In the genomic region with DNA sequence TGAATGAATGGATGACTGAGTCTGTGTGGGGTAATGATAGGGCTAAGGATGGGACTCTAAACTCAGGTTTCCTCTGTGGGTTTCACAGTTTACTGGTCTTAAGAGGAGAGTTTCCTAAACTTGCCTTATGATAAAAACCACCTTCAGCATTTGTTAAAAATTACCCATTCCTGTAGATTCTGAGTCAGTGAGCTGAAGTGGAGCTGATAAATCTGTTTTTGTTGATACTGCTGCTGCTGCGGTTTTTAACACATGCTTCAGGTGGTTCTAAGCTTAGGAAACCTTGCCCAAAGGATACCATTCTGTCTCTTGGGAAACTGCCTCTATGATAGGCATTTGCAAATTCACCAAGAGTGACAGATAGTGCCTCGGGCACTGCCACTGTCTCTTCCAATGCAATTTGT, we compare ENCODE assay signal across 30 cellular contexts. TPM values are rescaled to one million over a fixed set of nuclear protein-coding genes. Genes with fewer than 3 reads are reported as not detected.
DNase-seq lines count a peak whose midpoint lies in the region; ATAC-seq lines count a peak whose summit lies in the region.
"Had no signal": no experiment of that assay in that cellular context is flagged by ENCODE, and none has a peak within 500 bp of the region (broad histone marks: within the 10 kb centered on the region; RNA-seq: fewer than 3 reads in every experiment).

No MANE protein-coding gene starts in this region.

- H3K4me3 Mint-ChIP-seq in stimulated activated memory B cell treated with anti-CD40 and anti-IgM and Interleukin-4, amounts not matched to agents 10 μg/mL and 1 μg/mL and 100 μg/mL, for 72 hours = no peak overlapping the region
- H3K4me3 Mint-ChIP-seq: activated CD4-positive, alpha-beta T cell treated with anti-CD3 and anti-CD28 coated beads, Interleukin-2, amount 10 ng/mL, durations not matched to agents 24 days and 14 days; H9; natural killer cell had no signal

- H3K4me1 Mint-ChIP-seq in stimulated activated memory B cell treated with anti-CD40 and anti-IgM and Interleukin-4, amounts not matched to agents 10 μg/mL and 1 μg/mL and 100 μg/mL, for 72 hours = no peaks in the 10 kb centered on the region
- H3K4me1 Mint-ChIP-seq: activated CD4-positive, alpha-beta T cell treated with anti-CD3 and anti-CD28 coated beads, Interleukin-2, amount 10 ng/mL, durations not matched to agents 24 days and 14 days; natural killer cell had no signal

- no peaks in the 10 kb centered on the region for H3K9me3 Mint-ChIP-seq in stimulated activated memory B cell treated with anti-CD40 and anti-IgM and Interleukin-4, amounts not matched to agents 10 μg/mL and 1 μg/mL and 100 μg/mL, for 72 hours
- H3K9me3 Mint-ChIP-seq: activated CD4-positive, alpha-beta T cell treated with anti-CD3 and anti-CD28 coated beads, Interleukin-2, amount 10 ng/mL, durations not matched to agents 24 days and 14 days; activated naive CD4-positive, alpha-beta T cell treated with anti-CD3 and anti-CD28 coated beads, Interleukin-2, amount 50 U/mL, for 72 hours; activated T-helper 2 cell treated with anti-CD3 and anti-CD28 coated beads, Interferon-gamma antibody, Interleukin-2, Interleukin-4, amounts not matched to agents 10 μg/mL and 5 μg/mL and 100 μg/mL, durations not matched to agents 14 hours and 24 hours and 36 hours; H9; natural killer cell had no signal

- peak; percentile 38 for DNase-seq in M059J (ENCODE audit: low read depth)
- no peak for DNase-seq in NCI-H2196 (lab: John Stamatoyannopoulos, UW; ENCODE audit: unreplicated experiment)
- DNase-seq in Ammon's horn (ENCODE audit: low spot score) = no peak
- DNase-seq in GDM1 (lab: John Stamatoyannopoulos, UW) = no peak
- DNase-seq: activated CD4-positive, alpha-beta T cell treated with anti-CD3 and anti-CD28 coated beads, Interleukin-2, amount 10 ng/mL, durations not matched to agents 24 days and 14 days; activated CD8-positive, alpha-beta memory T cell treated with anti-CD3 and anti-CD28 coated beads for 24 hours; activated T-cell treated with anti-CD3 and anti-CD28 coated beads for 4 hours; anterior cingulate cortex; C1 segment of cervical spinal cord; Calu3; DMS79; gastrocnemius medialis; H9; left cardiac atrium; mucosa of descending colon; natural killer cell; NCI-H1436; NCI-H2107; NCI-H748 treated with DMSO at 0.1 percent for 48 hours; nucleus accumbens; right lobe of liver; SJCRH30; thyroid gland; WERI-Rb-1 had no signal

- ATAC-seq in GM18868 (IDR thresholded peaks at IDR 0.05; ENCODE audit: unreplicated experiment) (peak; percentile 43), HG02981 (IDR thresholded peaks at IDR 0.05; ENCODE audit: unreplicated experiment) (peak; percentile 64)
- ATAC-seq in stimulated activated memory B cell treated with anti-CD40 and anti-IgM and Interleukin-4, amounts not matched to agents 10 μg/mL and 1 μg/mL and 100 μg/mL, for 72 hours = peak; percentile 9
- ATAC-seq: activated naive CD4-positive, alpha-beta T cell treated with anti-CD3 and anti-CD28 coated beads, Interleukin-2, amount 50 U/mL, for 72 hours; gastrocnemius medialis; left cardiac atrium; mucosa of descending colon; natural killer cell; right lobe of liver had no signal

- peaks cover 16% of the 10 kb centered on the region for H3K27me3 Mint-ChIP-seq in stimulated activated memory B cell treated with anti-CD40 and anti-IgM and Interleukin-4, amounts not matched to agents 10 μg/mL and 1 μg/mL and 100 μg/mL, for 72 hours
- H3K27me3 Mint-ChIP-seq: progenitor cell of endocrine pancreas had no signal

- no peaks in the 10 kb centered on the region for H3K36me3 Mint-ChIP-seq in stimulated activated memory B cell treated with anti-CD40 and anti-IgM and Interleukin-4, amounts not matched to agents 10 μg/mL and 1 μg/mL and 100 μg/mL, for 72 hours
- H3K36me3 Mint-ChIP-seq: activated naive CD4-positive, alpha-beta T cell treated with anti-CD3 and anti-CD28 coated beads, Interleukin-2, amount 50 U/mL, for 72 hours; natural killer cell had no signal

- H3K27ac Mint-ChIP-seq in stimulated activated memory B cell treated with anti-CD40 and anti-IgM and Interleukin-4, amounts not matched to agents 10 μg/mL and 1 μg/mL and 100 μg/mL, for 72 hours = no peak overlapping the region
- H3K27ac Mint-ChIP-seq: activated CD4-positive, alpha-beta T cell treated with anti-CD3 and anti-CD28 coated beads, Interleukin-2, amount 10 ng/mL, durations not matched to agents 24 days and 14 days; activated naive CD4-positive, alpha-beta T cell treated with anti-CD3 and anti-CD28 coated beads, Interleukin-2, amount 50 U/mL, for 72 hours; activated T-helper 2 cell treated with anti-CD3 and anti-CD28 coated beads, Interferon-gamma antibody, Interleukin-2, Interleukin-4, amounts not matched to agents 10 μg/mL and 5 μg/mL and 100 μg/mL, durations not matched to agents 14 hours and 24 hours and 36 hours; H9; natural killer cell; progenitor cell of endocrine pancreas had no signal

RNA-seq across cellular contexts. Expression of gene MECOM, which starts 52.6 kb away (rescaled TPM):
- 22.2 and 28.6 TPM in 2 replicates for total RNA-seq in M059J (2014; rRNA removed; shearing (Covaris generic))
- total RNA-seq: activated CD4-positive, alpha-beta T cell treated with anti-CD3 and anti-CD28 coated beads, Interleukin-2, amount 10 ng/mL, durations not matched to agents 24 days and 14 days; activated naive CD4-positive, alpha-beta T cell treated with anti-CD3 and anti-CD28 coated beads, Interleukin-2, amount 50 U/mL, for 72 hours; activated T-helper 2 cell treated with anti-CD3 and anti-CD28 coated beads, Interferon-gamma antibody, Interleukin-2, Interleukin-4, amounts not matched to agents 10 μg/mL and 5 μg/mL and 100 μg/mL, durations not matched to agents 14 hours and 24 hours and 36 hours had no signal

Comparison
In these comparisons a context has a peak if more than half of its experiments do, and no peak if none do; other contexts are left out.
1. ATAC-seq: peak in every context shown above with its lines; median percentile 64 in HG02981; 43 in GM18868; 9 in stimulated activated memory B cell treated with anti-CD40 and anti-IgM and Interleukin-4, amounts not matched to agents 10 μg/mL and 1 μg/mL and 100 μg/mL, for 72 hours.